In the genomic region with DNA sequence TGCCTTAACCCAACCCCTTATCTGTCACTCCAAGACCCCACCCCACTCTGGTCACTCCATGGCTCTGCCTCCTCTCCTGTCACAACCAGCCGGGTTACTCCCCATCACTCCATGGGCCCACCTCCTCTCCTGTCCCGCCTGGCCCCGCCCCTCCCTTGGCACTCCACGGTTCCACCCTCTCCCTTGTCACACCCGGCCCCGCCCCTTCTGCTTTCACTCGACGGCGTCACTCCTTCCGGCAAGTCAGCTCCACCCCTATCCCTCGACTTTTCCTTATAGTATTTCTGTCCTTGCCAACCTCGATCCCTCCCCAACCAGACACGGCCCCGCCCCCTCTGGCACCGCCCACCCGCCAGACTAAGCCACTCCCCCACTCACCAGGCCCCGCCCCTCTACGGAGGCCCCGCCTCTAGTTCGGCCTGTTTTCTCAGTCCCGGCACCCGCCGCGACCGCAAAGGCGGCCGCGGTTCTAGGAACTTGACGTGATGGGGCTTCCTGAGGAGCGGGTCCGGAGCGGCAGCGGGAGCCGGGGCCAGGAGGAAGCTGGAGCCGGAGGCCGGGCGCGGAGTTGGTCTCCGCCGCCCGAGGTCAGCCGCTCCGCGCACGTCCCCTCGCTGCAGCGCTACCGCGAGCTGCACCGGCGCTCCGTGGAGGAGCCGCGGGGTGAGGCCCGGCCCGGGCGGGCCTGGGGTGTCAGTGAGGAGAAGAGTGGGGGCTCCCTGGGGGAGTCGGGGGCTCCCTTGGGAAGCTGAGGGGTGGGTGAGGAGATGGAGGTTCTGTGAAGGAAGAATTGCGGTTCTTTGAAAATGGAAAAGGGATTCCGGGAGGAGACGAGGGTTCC, we compare ENCODE assay signal across 8 cellular contexts. TPM values are rescaled to one million over a fixed set of nuclear protein-coding genes. Genes with fewer than 3 reads are reported as not detected.
DNase-seq lines count a peak whose midpoint lies in the region; ATAC-seq, FAIRE-seq and TF ChIP-seq lines count a peak whose summit lies in the region.

A gene with protein sequence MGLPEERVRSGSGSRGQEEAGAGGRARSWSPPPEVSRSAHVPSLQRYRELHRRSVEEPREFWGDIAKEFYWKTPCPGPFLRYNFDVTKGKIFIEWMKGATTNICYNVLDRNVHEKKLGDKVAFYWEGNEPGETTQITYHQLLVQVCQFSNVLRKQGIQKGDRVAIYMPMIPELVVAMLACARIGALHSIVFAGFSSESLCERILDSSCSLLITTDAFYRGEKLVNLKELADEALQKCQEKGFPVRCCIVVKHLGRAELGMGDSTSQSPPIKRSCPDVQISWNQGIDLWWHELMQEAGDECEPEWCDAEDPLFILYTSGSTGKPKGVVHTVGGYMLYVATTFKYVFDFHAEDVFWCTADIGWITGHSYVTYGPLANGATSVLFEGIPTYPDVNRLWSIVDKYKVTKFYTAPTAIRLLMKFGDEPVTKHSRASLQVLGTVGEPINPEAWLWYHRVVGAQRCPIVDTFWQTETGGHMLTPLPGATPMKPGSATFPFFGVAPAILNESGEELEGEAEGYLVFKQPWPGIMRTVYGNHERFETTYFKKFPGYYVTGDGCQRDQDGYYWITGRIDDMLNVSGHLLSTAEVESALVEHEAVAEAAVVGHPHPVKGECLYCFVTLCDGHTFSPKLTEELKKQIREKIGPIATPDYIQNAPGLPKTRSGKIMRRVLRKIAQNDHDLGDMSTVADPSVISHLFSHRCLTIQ (plus strand): TSS at position 452 of the 841 bp plus-strand sequence. CDS start 34 bp downstream, at position 486.

- H4K20me1 ChIP-seq in OCI-LY3 (ENCODE audit: insufficient read depth, low read length) (no peaks in the 10 kb centered on the region), endothelial cell of umbilical vein (replicated peaks; ENCODE audit: control insufficient read depth, extremely low read depth, insufficient read depth, low read length) (no peaks in the 10 kb centered on the region)

- peak; percentile 98 for DNase-seq in CMK (ENCODE audit: low read depth)
- DNase-seq in activated T-cell treated with anti-CD3 and anti-CD28 coated beads for 1 hour (ENCODE audit: low read depth): peak; percentile 97
- peak; percentile 99 for DNase-seq in endothelial cell of umbilical vein (ENCODE audit: low read depth, low spot score)
- DNase-seq in midbrain (lab: John Stamatoyannopoulos, UW): peak; percentile 94
- peak; percentile 87 to 92 for DNase-seq in stimulated activated CD8-positive, alpha-beta memory T cell treated with anti-CD3 and anti-CD28 coated beads, Interleukin-15, amount 100 ng/mL, for 48 hours (ENCODE audit: low read depth in 2 of 2)

- no TSS peak for BruUV-seq in endothelial cell of umbilical vein (replicated peaks; lab: Mats Ljungman, UMichigan)

- CTCF ChIA-PET in endothelial cell of umbilical vein (lab: Charles Lee): interaction anchor here (0.7 to 6.0 kb wide), 19 partner anchors 24 to 429 kb away, joined by 3 to 182 read pairs (median 3); a partner anchor contains a TSS

- WGBS in HUES64: under 1% methylated on average over 61 of the region's 61 CpGs

- TF ChIP-seq CTCF in OCI-LY3 (IDR thresholded peaks at IDR 0.05; ENCODE audit: low read depth, low read length): no peak
- TF ChIP-seq CTCF in endothelial cell of umbilical vein (IDR thresholded peaks at IDR 0.05; ENCODE audit: extremely low read depth in 1 of 2, insufficient read depth in 1 of 2, low read depth in 1 of 2, low read length in 2 of 2): no peak

- H3K36me3 ChIP-seq in HUES64 (ENCODE audit: insufficient read depth, low read length) (no peaks in the 10 kb centered on the region), OCI-LY3 (replicated peaks; ENCODE audit: low read depth, low read length) (no peaks in the 10 kb centered on the region), endothelial cell of umbilical vein (ENCODE audit: control insufficient read depth in 2 of 2, extremely low read depth in 1 of 2, insufficient read depth in 2 of 2, low read length in 2 of 2) (no peaks in the 10 kb centered on the region)

- dilution Hi-C loops in endothelial cell of umbilical vein (cut with MboI; ENCODE audit: extremely low pct_ligation_motif_present, low sequenced_read_pairs): no loop called here

- H3K27ac ChIP-seq in HUES64 (ENCODE audit: low read depth, low read length) (no peak within 1 kb of the TSS), OCI-LY3 (ENCODE audit: low read length) (no peak within 1 kb of the TSS), endothelial cell of umbilical vein (ENCODE audit: insufficient read depth, low read depth, low read length) (peak within 1 kb of the TSS; percentile 6)

- H3K9me3 ChIP-seq in HUES64 (ENCODE audit: insufficient read depth, low read depth, low read length): no peaks in the 10 kb centered on the region
- no peaks in the 10 kb centered on the region for H3K9me3 ChIP-seq in OCI-LY3 (ENCODE audit: insufficient read depth, low read length)
- no peaks in the 10 kb centered on the region for H3K9me3 ChIP-seq in endothelial cell of umbilical vein (replicated peaks; ENCODE audit: control insufficient read depth, insufficient read depth, low read length)

- TF ChIP-seq POLR2A in endothelial cell of umbilical vein (IDR thresholded peaks at IDR 0.05; ENCODE audit: low read depth, low read length): peak; percentile 79

- peak; percentile 98 for FAIRE-seq in endothelial cell of umbilical vein (lab: Jason Lieb, UNC)

- H2AFZ ChIP-seq in OCI-LY3 (ENCODE audit: low read depth, low read length): peak within 1 kb of the TSS; percentile 48
- peak within 1 kb of the TSS; percentile 89 for H2AFZ ChIP-seq in endothelial cell of umbilical vein (ENCODE audit: low read depth, low read length)

- peak within 1 kb of the TSS; percentile 58; the same call in 1 of the 2 replicates for H3K9ac ChIP-seq in HUES64 (ENCODE audit: low read depth, low read length)
- peak within 1 kb of the TSS; percentile 74 for H3K9ac ChIP-seq in OCI-LY3 (ENCODE audit: low read length)
- H3K9ac ChIP-seq in endothelial cell of umbilical vein (replicated peaks; ENCODE audit: extremely low read depth, insufficient read depth, low read length): peak within 1 kb of the TSS; percentile 76

- H3K9me1 ChIP-seq in endothelial cell of umbilical vein (replicated peaks; ENCODE audit: control insufficient read depth, extremely low read depth, insufficient read depth, low read length): no peaks in the 10 kb centered on the region

- ATAC-seq in GM21381 (IDR thresholded peaks at IDR 0.05; ENCODE audit: unreplicated experiment): peak; percentile 63

- H3K79me2 ChIP-seq in OCI-LY3 (ENCODE audit: low read length) (no peaks in the 10 kb centered on the region), endothelial cell of umbilical vein (ENCODE audit: control insufficient read depth, insufficient read depth, low read length) (peaks cover 10% of the 10 kb centered on the region)

- H3K4me1 ChIP-seq in HUES64 (ENCODE audit: insufficient read depth, low read length) (peaks cover 9% of the 10 kb centered on the region; the same call in 1 of the 2 replicates), OCI-LY3 (ENCODE audit: low read length) (peaks cover 23% of the 10 kb centered on the region), endothelial cell of umbilical vein (ENCODE audit: control insufficient read depth, extremely low read depth, insufficient read depth, low read length) (peaks cover 12% of the 10 kb centered on the region)

- POLR2A ChIA-PET in endothelial cell of umbilical vein (lab: Charles Lee): interaction anchor here (0.6 to 2.1 kb wide), 2 partner anchors 79 to 124 kb away, joined by 3 to 15 read pairs; a partner anchor contains a TSS

- H3K4me3 ChIP-seq in HUES64 (ENCODE audit: low read length) (peak within 1 kb of the TSS; percentile 77), OCI-LY3 (ENCODE audit: low read length) (peak within 1 kb of the TSS; percentile 83), endothelial cell of umbilical vein (replicated peaks in 1 of 3; ENCODE audit: insufficient read depth in 1 of 3, low read depth in 1 of 3, low read length in 3 of 3) (peak within 1 kb of the TSS; percentile 72 to 89 (median 89))

- intact Hi-C loops in endothelial cell of umbilical vein (cut with micrococcal nuclease): loop anchor here (1.0 kb wide), 3 partner anchors 31 to 79 kb away; a partner anchor contains a TSS

- peaks cover 36% of the 10 kb centered on the region for H3K27me3 ChIP-seq in HUES64 (ENCODE audit: insufficient read depth, low read length)
- 0 out of 2 replicates have a peak, but pooled peaks cover 3% of the 10 kb centered on the region for H3K27me3 ChIP-seq in OCI-LY3 (ENCODE audit: low read depth, low read length)
- no peaks in the 10 kb centered on the region for H3K27me3 ChIP-seq in endothelial cell of umbilical vein (ENCODE audit: control insufficient read depth in 2 of 2, insufficient read depth in 2 of 2, low read length in 2 of 2)

- H3K4me2 ChIP-seq in OCI-LY3 (ENCODE audit: low read length) (peak within 1 kb of the TSS; percentile 81), endothelial cell of umbilical vein (ENCODE audit: insufficient read depth, low read length) (peak within 1 kb of the TSS; percentile 78)

TF ChIP-seq in endothelial cell of umbilical vein, 7 proteins besides CTCF, POLR2A, EP300 and RAD21:
- peak; percentile 73 for TF ChIP-seq POLR2AphosphoS5 (IDR thresholded peaks at IDR 0.05; ENCODE audit: insufficient read depth, low read depth, low read length)
- TF ChIP-seq MYC (IDR thresholded peaks at IDR 0.05; ENCODE audit: low read depth, low read length): no peak
- TF ChIP-seq GATA2 (IDR thresholded peaks at IDR 0.05; ENCODE audit: insufficient read depth, insufficient read length, low read depth, low read length): no peak

RNA-seq across cellular contexts. Expression of the gene that starts here (rescaled TPM):
- 25.3 TPM for polyA plus RNA-seq in HUES64 (2013, experiment 1 of 2)
- 39.4 TPM for polyA plus RNA-seq in HUES64 (2013, experiment 2 of 2)
- 40.7 and 48.5 TPM in 2 replicates for total RNA-seq in endothelial cell of umbilical vein
- polyA plus RNA-seq in endothelial cell of umbilical vein: 41.8 and 42.3 TPM in 2 replicates
- polyA plus RNA-seq in endothelial cell of umbilical vein (2011; cell fraction: cytosol; rRNA removed): 31.3 and 32.0 TPM in 2 replicates
- 77.7 and 83.6 TPM in 2 replicates for polyA plus RNA-seq in endothelial cell of umbilical vein (2011; cell fraction: nucleus; rRNA removed)
- 27.2 and 33.8 TPM in 2 replicates for polyA plus RNA-seq in endothelial cell of umbilical vein (2012)
- polyA minus RNA-seq in endothelial cell of umbilical vein: 96.0 and 109 TPM in 2 replicates
- 46.2 TPM for polyA minus RNA-seq in endothelial cell of umbilical vein (2011; cell fraction: cytosol; rRNA and poly(A)+ RNA removed)
- 23.5 and 26.7 TPM in 2 replicates for polyA minus RNA-seq in endothelial cell of umbilical vein (2011; cell fraction: nucleus; rRNA and poly(A)+ RNA removed)
